In genomic region chr11:73406619-73407018, GRCh38 we compare ENCODE assay signal across 26 cellular contexts.
"Had no signal": no experiment of that assay in that cellular context is flagged by ENCODE, and none has a peak within 500 bp of the region (broad histone marks: within the 10 kb centered on the region; RNA-seq: fewer than 3 reads in every experiment).

No MANE protein-coding gene starts in this region.

- H3K9me3 Mint-ChIP-seq: natural killer cell had no signal

- H3K27ac ChIP-seq: coronary artery, epithelial cell of prostate, esophagus squamous epithelium, gastroesophageal sphincter, parathyroid adenoma, psoas muscle, right lobe of liver, stomach, thoracic aorta, transverse colon had no signal

- H2AFZ ChIP-seq: parathyroid adenoma had no signal

- ATAC-seq: gastroesophageal sphincter, left lobe of liver, mucosa of descending colon, natural killer cell, psoas muscle, right lobe of liver had no signal

- H3K27ac Mint-ChIP-seq: natural killer cell had no signal

- H3K4me3 Mint-ChIP-seq: natural killer cell had no signal

- DNase-seq: dorsolateral prefrontal cortex; effector memory CD4-positive, alpha-beta T cell; esophagus squamous epithelium; foreskin fibroblast; glutamatergic neuron; islet precursor cell; mammary epithelial cell; mucosa of descending colon; natural killer cell; psoas muscle; retina; right lobe of liver; spleen; stimulated activated CD4-positive, alpha-beta T cell treated with anti-CD3 and anti-CD28 coated beads, Interleukin-15, amount 100 ng/mL, for 24 hours; stimulated activated CD4-positive, alpha-beta T cell treated with anti-CD3 and anti-CD28 coated beads, Interleukin-1b, Interleukin-23, amount 100 ng/mL, for 48 hours; stimulated activated CD4-positive, alpha-beta T cell treated with anti-CD3 and anti-CD28 coated beads, Interleukin-4, amount 100 ng/mL, for 24 hours; stimulated activated naive CD4-positive, alpha-beta T cell; stomach; substantia nigra; transverse colon had no signal

- H3K4me1 ChIP-seq: esophagus squamous epithelium, parathyroid adenoma, transverse colon had no signal

- H3K79me2 ChIP-seq: parathyroid adenoma had no signal

- H3K27me3 ChIP-seq: dorsolateral prefrontal cortex, esophagus squamous epithelium, gastroesophageal sphincter, right lobe of liver, spleen, stomach, transverse colon had no signal

- H3K36me3 Mint-ChIP-seq: natural killer cell had no signal

- H3K9ac ChIP-seq: parathyroid adenoma had no signal

- H3K4me3 ChIP-seq: coronary artery, dorsolateral prefrontal cortex, esophagus squamous epithelium, gastroesophageal sphincter, mucosa of descending colon, psoas muscle, right lobe of liver, spleen, stomach, thoracic aorta, transverse colon had no signal

- H3K9me3 ChIP-seq: esophagus squamous epithelium, gastroesophageal sphincter, mucosa of descending colon, psoas muscle, right lobe of liver, spleen, stomach, thoracic aorta, transverse colon had no signal

- H3K36me3 ChIP-seq: transverse colon had no signal
